Comparison of ENCODE assay signal across 24 cellular contexts in genomic region chr4:166078956-166079355, GRCh38.
DNase-seq lines count a peak whose midpoint lies in the region; ATAC-seq and TF ChIP-seq lines count a peak whose summit lies in the region.
"Had no signal": no experiment of that assay in that cellular context is flagged by ENCODE, and none has a peak within 500 bp of the region (broad histone marks: within the 10 kb centered on the region; RNA-seq: fewer than 3 reads in every experiment).

No MANE protein-coding gene starts in this region.

- H4K20me1 ChIP-seq in GM23338 (replicated peaks; ENCODE audit: insufficient read depth) = no peaks in the 10 kb centered on the region

- no peaks in the 10 kb centered on the region for H3K27me3 Mint-ChIP-seq in GM23338 (ENCODE audit: insufficient read depth, low read depth, poor library complexity)
- H3K27me3 Mint-ChIP-seq: dendritic cell treated with granulocyte-macrophage colony-stimulating factor and Interleukin-4, amounts not matched to agents 40 ng/mL and 50 ng/mL, for 4 days had no signal

- H3K4me3 ChIP-seq in GM23338 (no peak overlapping the region), choroid plexus epithelial cell (ENCODE audit: low read depth, low read length) (no peak overlapping the region)
- H3K4me3 ChIP-seq: ascending aorta, heart left ventricle, sigmoid colon, SK-N-MC, suprapubic skin had no signal

- no peak overlapping the region for H3K4me3 Mint-ChIP-seq in GM23338
- H3K4me3 Mint-ChIP-seq: dendritic cell treated with granulocyte-macrophage colony-stimulating factor and Interleukin-4, amounts not matched to agents 40 ng/mL and 50 ng/mL, for 4 days had no signal

- H3K9me3 Mint-ChIP-seq in GM23338 = no peaks in the 10 kb centered on the region
- H3K9me3 Mint-ChIP-seq: dendritic cell treated with granulocyte-macrophage colony-stimulating factor and Interleukin-4, amounts not matched to agents 40 ng/mL and 50 ng/mL, for 4 days had no signal

- H3K36me3 Mint-ChIP-seq in GM23338 (ENCODE audit: low read depth) = no peaks in the 10 kb centered on the region

- intact Hi-C loops in posterior cingulate gyrus (cut with DNase I) = no loop called here

- TF ChIP-seq CTCF in GM23338 (conservative IDR thresholded peaks at IDR 0.05; ENCODE audit: low read depth in 2 of 2) (no peak), choroid plexus epithelial cell (conservative IDR thresholded peaks at IDR 0.05; ENCODE audit: low read depth, low read length) (no peak)

- H3K27ac ChIP-seq in GM23338 (ENCODE audit: low read depth) = no peak overlapping the region
- H3K27ac ChIP-seq: ascending aorta, heart left ventricle, sigmoid colon, SK-N-MC, suprapubic skin had no signal

- H3K79me2 ChIP-seq in GM23338 (replicated peaks; ENCODE audit: insufficient read depth) = no peaks in the 10 kb centered on the region

- no peaks in the 10 kb centered on the region for H3K27me3 ChIP-seq in GM23338 (ENCODE audit: insufficient read depth)
- H3K27me3 ChIP-seq: ascending aorta, heart left ventricle, sigmoid colon, suprapubic skin had no signal

- DNase-seq in GM23338 (ENCODE audit: low spot score) (peak; percentile 30), choroid plexus epithelial cell (ENCODE audit: low read depth) (peak; percentile 15), lung microvascular endothelial cell (ENCODE audit: low read depth in 2 of 2) (peak; percentile 4 to 8), cerebellar nuclear complex (lab: John Stamatoyannopoulos, UW) (no peak), NCI-H446 (lab: John Stamatoyannopoulos, UW) (no peak), posterior cingulate gyrus (no peak)
- DNase-seq: activated CD4-positive, alpha-beta T cell treated with anti-CD3 and anti-CD28 coated beads for 4 hours; activated CD8-positive, alpha-beta memory T cell treated with anti-CD3 and anti-CD28 coated beads, Interleukin-2, amount 50 U/mL, for 4 hours; activated gamma-delta T cell treated with Interleukin-2 at 50 U/mL for 16 hours; AML-193; COR-L47; heart left ventricle; NCI-H187 treated with DMSO at 0.1 percent for 48 hours; NCI-H526; occipital lobe; sigmoid colon; stimulated activated CD4-positive, alpha-beta T cell treated with anti-CD3 and anti-CD28 coated beads, Interleukin-2, amount 100 ng/mL, for 24 hours had no signal

- H3K4me2 ChIP-seq in GM23338 = no peak overlapping the region

- ATAC-seq in GM23338 (no peak), GM18520 (IDR thresholded peaks at IDR 0.05; ENCODE audit: unreplicated experiment) (no peak)
- ATAC-seq: esophagus mucosa, heart left ventricle had no signal

- H2AFZ ChIP-seq in GM23338 = no peak overlapping the region

- H3K36me3 ChIP-seq in GM23338 (ENCODE audit: insufficient read depth) = no peaks in the 10 kb centered on the region
- H3K36me3 ChIP-seq: ascending aorta, heart left ventricle, sigmoid colon, suprapubic skin had no signal

- no peak overlapping the region for H3K27ac Mint-ChIP-seq in GM23338
- H3K27ac Mint-ChIP-seq: dendritic cell treated with granulocyte-macrophage colony-stimulating factor and Interleukin-4, amounts not matched to agents 40 ng/mL and 50 ng/mL, for 4 days had no signal

- H3K4me1 Mint-ChIP-seq in GM23338 = no peaks in the 10 kb centered on the region

- H3K4me1 ChIP-seq in GM23338 (ENCODE audit: insufficient read depth) = no peaks in the 10 kb centered on the region
- H3K4me1 ChIP-seq: ascending aorta, heart left ventricle, sigmoid colon, suprapubic skin had no signal

- no peaks in the 10 kb centered on the region for H3K9me2 ChIP-seq in GM23338 (ENCODE audit: insufficient read depth)

- no peaks in the 10 kb centered on the region for H3F3A ChIP-seq in GM23338 (replicated peaks; ENCODE audit: low read depth)

TF ChIP-seq in GM23338, 12 proteins besides CTCF, POLR2A, EP300 and RAD21:
- TF ChIP-seq REST (IDR thresholded peaks at IDR 0.05; ENCODE audit: unreplicated experiment) (peak; percentile 71), ETS1 (IDR thresholded peaks at IDR 0.05) (no peak)

TF ChIP-seq in PFSK-1, 5 proteins besides CTCF, POLR2A, EP300 and RAD21:
- peak; percentile 56 to 91; a peak in 3 of 4 replicates for TF ChIP-seq REST (IDR thresholded peaks at IDR 0.05; ENCODE audit: insufficient read depth in 1 of 2, low read depth in 2 of 2, low read length in 2 of 2)
- TF ChIP-seq POLR2AphosphoS5 (IDR thresholded peaks at IDR 0.05; ENCODE audit: low read depth, low read length) = no peak

Comparison
In these comparisons a context has a peak if more than half of its experiments do, and no peak if none do; other contexts are left out.
1. DNase-seq: peak in GM23338 (single experiment), choroid plexus epithelial cell (single experiment) and lung microvascular endothelial cell (2 of 2); none in cerebellar nuclear complex (0 of 2), NCI-H446 (0 of 2) and posterior cingulate gyrus (0 of 10).